In genomic region chr6:159790149-159790946, GRCh38 we compare ENCODE assay signal across 8 cellular contexts. TPM values are rescaled to one million over a fixed set of nuclear protein-coding genes. Genes with fewer than 3 reads are reported as not detected.
DNase-seq lines count a peak whose midpoint lies in the region; ATAC-seq, FAIRE-seq and TF ChIP-seq lines count a peak whose summit lies in the region.

TSS of gene MRPL18 (plus strand) at chr6:159790467. CDS start at chr6:159790588, 121 bp downstream.

- peak within 1 kb of the TSS; percentile 97 for H3K27ac Mint-ChIP-seq in activated T-cell treated with anti-CD3 and anti-CD28 coated beads, Interleukin-2, amount 50 U/mL, for 72 hours

- DNase-seq in DMS79 (lab: John Stamatoyannopoulos, UW) (peak; percentile 97), RCC 7860 (ENCODE audit: low spot score) (peak; percentile 90), esophagus muscularis mucosa (ENCODE audit: extremely low spot score) (peak; percentile 99)
- DNase-seq in activated T-cell treated with anti-CD3 and anti-CD28 coated beads, Interleukin-2, amount 50 U/mL, for 72 hours, result peak; percentile 90 to 94
- DNase-seq in stimulated activated CD8-positive, alpha-beta memory T cell treated with anti-CD3 and anti-CD28 coated beads, Interleukin-7, amount 100 ng/mL, for 48 hours (ENCODE audit: extremely low read depth in 1 of 2, low read depth in 1 of 2), result peak; percentile 71 to 93

- H3K27me3 ChIP-seq in esophagus muscularis mucosa, result no peaks in the 10 kb centered on the region
- H3K27me3 ChIP-seq in muscle layer of duodenum (ENCODE audit: low read depth, low read length), result no peaks in the 10 kb centered on the region

- H3K27ac ChIP-seq in KOPT-K1 (ENCODE audit: low read depth, low read length, poor library complexity, severe bottlenecking) (peak within 1 kb of the TSS; percentile 92), esophagus muscularis mucosa (replicated peaks in 1 of 4) (peak within 1 kb of the TSS; percentile 96 to 99 (median 97)), muscle layer of duodenum (ENCODE audit: low read length) (peak within 1 kb of the TSS; percentile 98)

- TF ChIP-seq CTCF in esophagus muscularis mucosa (IDR thresholded peaks at IDR 0.05), result no peak

- H3K27me3 Mint-ChIP-seq in activated T-cell treated with anti-CD3 and anti-CD28 coated beads, Interleukin-2, amount 50 U/mL, for 72 hours (ENCODE audit: low read depth), result no peaks in the 10 kb centered on the region

- no peaks in the 10 kb centered on the region for H3K9me3 Mint-ChIP-seq in activated T-cell treated with anti-CD3 and anti-CD28 coated beads, Interleukin-2, amount 50 U/mL, for 72 hours

- H3K4me3 ChIP-seq in esophagus muscularis mucosa (peak within 1 kb of the TSS; percentile 87 to 100 (median 97)), muscle layer of duodenum (ENCODE audit: low read depth in 1 of 2, low read length in 2 of 2) (peak within 1 kb of the TSS; percentile 96 to 97)

- whole genome bisulfite sequencing in esophagus muscularis mucosa, result 0% methylated on average over 33 of the region's 55 CpGs

- intact Hi-C loops in esophagus muscularis mucosa (cut with DNase I), result loop anchor here (10.0 kb wide), 2 partner anchors 184 to 244 kb away; no protein-coding TSS in a partner anchor

- H3K36me3 Mint-ChIP-seq in activated T-cell treated with anti-CD3 and anti-CD28 coated beads, Interleukin-2, amount 50 U/mL, for 72 hours (ENCODE audit: insufficient read depth in 2 of 2), result peaks cover 13 to 36% of the 10 kb centered on the region in 2 donors

- H3K9me3 ChIP-seq in KOPT-K1 (ENCODE audit: insufficient read depth, low read length, poor library complexity, severe bottlenecking), result no peaks in the 10 kb centered on the region
- no peaks in the 10 kb centered on the region for H3K9me3 ChIP-seq in esophagus muscularis mucosa
- no peaks in the 10 kb centered on the region for H3K9me3 ChIP-seq in muscle layer of duodenum (ENCODE audit: control insufficient read depth in 1 of 2, low read length in 2 of 2)

- TF ChIP-seq EP300 in esophagus muscularis mucosa (IDR thresholded peaks at IDR 0.05), result no peak

- FAIRE-seq in RCC 7860 (lab: Jason Lieb, UNC), result peak; percentile 57

- peaks cover 38 to 73% (median 72%) of the 10 kb centered on the region in 4 donors for H3K4me1 ChIP-seq in esophagus muscularis mucosa
- peaks cover 22 to 47% of the 10 kb centered on the region in 2 donors for H3K4me1 ChIP-seq in muscle layer of duodenum (ENCODE audit: control insufficient read depth in 1 of 2, insufficient read depth in 2 of 2, low read length in 2 of 2)

- H3K4me1 Mint-ChIP-seq in activated T-cell treated with anti-CD3 and anti-CD28 coated beads, Interleukin-2, amount 50 U/mL, for 72 hours (ENCODE audit: low read depth), result peaks cover 66% of the 10 kb centered on the region

- peak; percentile 79 for ATAC-seq in GM21786 (IDR thresholded peaks at IDR 0.05; ENCODE audit: unreplicated experiment)
- peak; percentile 87 to 88 for ATAC-seq in activated T-cell treated with anti-CD3 and anti-CD28 coated beads, Interleukin-2, amount 50 U/mL, for 72 hours (replicated peaks in 1 of 2)

- H3K36me3 ChIP-seq in KOPT-K1 (ENCODE audit: insufficient read depth, low read length) (peaks cover 69% of the 10 kb centered on the region), esophagus muscularis mucosa (peaks cover under 1 to 59% (median 37%) of the 10 kb centered on the region in 4 donors), muscle layer of duodenum (ENCODE audit: control insufficient read depth in 1 of 2, insufficient read depth in 2 of 2, low read length in 2 of 2) (peaks cover 14% of the 10 kb centered on the region in 2 donors)

- peak within 1 kb of the TSS; percentile 96 to 100 for H3K4me3 Mint-ChIP-seq in activated T-cell treated with anti-CD3 and anti-CD28 coated beads, Interleukin-2, amount 50 U/mL, for 72 hours

- no peak for TF ChIP-seq POLR2A in esophagus muscularis mucosa (IDR thresholded peaks at IDR 0.05; ENCODE audit: low read depth)

RNA-seq across cellular contexts. Expression of gene MRPL18, which starts in this region (rescaled TPM):
- total RNA-seq in activated T-cell treated with anti-CD3 and anti-CD28 coated beads, Interleukin-2, amount 50 U/mL, for 72 hours, result 10 to 100 TPM; 58.5 to 60.5 TPM
- 10 to 100 TPM; 63.3 to 92.9 (median 69.2) TPM for total RNA-seq in esophagus muscularis mucosa

Comparison
In these comparisons a context has a peak if more than half of its experiments do, and no peak if none do; other contexts are left out.
1. Peak in every context shown above with its lines: DNase-seq, ATAC-seq, H3K4me3 ChIP-seq and H3K27ac ChIP-seq.